Comparison of ENCODE assay signal across 8 cellular contexts in genomic region chr22:28772633-28773460, GRCh38. TPM values are rescaled to one million over a fixed set of nuclear protein-coding genes. Genes with fewer than 3 reads are reported as not detected.
A peak's percentile ranks its signal among the peaks of the same experiment; 100 is the strongest.
DNase-seq lines count a peak whose midpoint lies in the region; ATAC-seq and TF ChIP-seq lines count a peak whose summit lies in the region.

Gene CCDC117 (plus strand): TSS chr22:28772695. CDS start chr22:28772850, 155 bp downstream.

- H3K27me3 Mint-ChIP-seq in activated B cell treated with CpG ODN at 0.5 μM for 24 hours (no peaks in the 10 kb centered on the region), immature natural killer cell (ENCODE audit: low read depth in 3 of 3) (peaks cover 2 to 7% (median 5%) of the 10 kb centered on the region in 3 donors)

- H3K36me3 Mint-ChIP-seq in activated B cell treated with CpG ODN at 0.5 μM for 24 hours (ENCODE audit: low read depth) = peaks cover 34% of the 10 kb centered on the region
- H3K36me3 Mint-ChIP-seq in immature natural killer cell = peaks cover 8 to 9% (median 8%) of the 10 kb centered on the region in 3 donors

- in situ Hi-C loops in GM18951 (cut with MboI; ENCODE audit: low sequenced_read_pairs, unreplicated experiment) = no loop called here

- peak within 1 kb of the TSS; percentile 91 for H3K27ac Mint-ChIP-seq in activated B cell treated with CpG ODN at 0.5 μM for 24 hours
- peak within 1 kb of the TSS; percentile 92 to 99 (median 96) for H3K27ac Mint-ChIP-seq in immature natural killer cell

- CTCF ChIA-PET in activated B cell treated with CpG ODN at 0.5 μM for 24 hours (lab: Charles Lee) = interaction anchor here (0.6 to 2.4 kb wide), 5 partner anchors 28 to 268 kb away, joined by 3 to 8 read pairs (median 3); partner anchors contain the start of genes CHEK2 and HSCB

- H3K4me3 ChIP-seq in cardiac fibroblast (replicated peaks in 1 of 2; ENCODE audit: low read depth in 2 of 2, low read length in 2 of 2) = peak within 1 kb of the TSS; percentile 83 to 85

- peak; percentile 83 for TF ChIP-seq POLR2A in GM18951 (IDR thresholded peaks at IDR 0.05; ENCODE audit: extremely low read depth, insufficient read depth, insufficient read length)

- H3K4me1 Mint-ChIP-seq in activated B cell treated with CpG ODN at 0.5 μM for 24 hours (peaks cover 28% of the 10 kb centered on the region), immature natural killer cell (peaks cover 37 to 38% of the 10 kb centered on the region in 2 donors)

- TF ChIP-seq CTCF in AG09319 (IDR thresholded peaks at IDR 0.05; ENCODE audit: low read depth, low read length) (no peak; the same call in 1 of the 2 replicates), activated B cell treated with CpG ODN at 0.5 μM for 24 hours (IDR thresholded peaks at IDR 0.05) (no peak), cardiac fibroblast (IDR thresholded peaks at IDR 0.05; ENCODE audit: low read depth, low read length) (no peak)

- H3K9me3 Mint-ChIP-seq in activated B cell treated with CpG ODN at 0.5 μM for 24 hours = peaks cover 1% of the 10 kb centered on the region
- H3K9me3 Mint-ChIP-seq in immature natural killer cell = no peaks in the 10 kb centered on the region

- DNase-seq in AG09319 (ENCODE audit: extremely low read depth, low read depth) (peak; percentile 90), NCI-H2227 treated with DMSO at 0.1 percent for 48 hours (lab: John Stamatoyannopoulos, UW) (peak; percentile 84), activated B cell treated with CpG ODN at 0.5 μM for 24 hours (peak; percentile 87), cardiac fibroblast (ENCODE audit: low read depth in 2 of 2) (peak; percentile 96 to 97), immature natural killer cell (peak; percentile 87 to 89 (median 88)), smooth muscle cell of the brain vasculature (ENCODE audit: low read depth, low spot score) (peak; percentile 88)

- H3K4me3 Mint-ChIP-seq in activated B cell treated with CpG ODN at 0.5 μM for 24 hours (peak within 1 kb of the TSS; percentile 91), immature natural killer cell (peak within 1 kb of the TSS; percentile 96 to 99 (median 98))

- intact Hi-C loops in activated B cell treated with CpG ODN at 0.5 μM for 24 hours (cut with micrococcal nuclease) = loop anchor here (1.0 to 2.0 kb wide), 7 partner anchors 18 to 110 kb away; partner anchors contain the start of genes HSCB, TTC28 and ZNRF3

- ATAC-seq in HG03175 (IDR thresholded peaks at IDR 0.05; ENCODE audit: unreplicated experiment) = peak; percentile 87
- peak; percentile 91 for ATAC-seq in activated B cell treated with CpG ODN at 0.5 μM for 24 hours (ENCODE audit: low read depth)

- POLR2A ChIA-PET in activated B cell treated with CpG ODN at 0.5 μM for 24 hours (lab: Charles Lee) = interaction anchor here (0.6 to 2.9 kb wide), 8 partner anchors 11 to 97 kb away, joined by 3 to 41 read pairs (median 7); partner anchors contain the start of genes CHEK2, HSCB and XBP1

RNA-seq across cellular contexts. Expression of gene CCDC117, which starts in this region (rescaled TPM):
- total RNA-seq in activated B cell treated with CpG ODN at 0.5 μM for 24 hours = 16.3 and 21.9 TPM in 2 replicates
- 10 to 100 TPM; 13.7 to 21.4 (median 14.7) TPM for polyA plus RNA-seq in immature natural killer cell

Comparison
In these comparisons a context has a peak if more than half of its experiments do, and no peak if none do; other contexts are left out.
1. Peak in every context shown above with its lines: DNase-seq, ATAC-seq and H3K4me3 ChIP-seq.